Comparison of ENCODE assay signal across 8 cellular contexts in genomic region chr7:152341039-152341913, GRCh38.
DNase-seq lines count a peak whose midpoint lies in the region; ATAC-seq and TF ChIP-seq lines count a peak whose summit lies in the region.

No MANE protein-coding gene starts in this region.

- ATAC-seq in GM21576 (IDR thresholded peaks at IDR 0.05; ENCODE audit: unreplicated experiment) (peak; percentile 51), GM19023 (IDR thresholded peaks at IDR 0.05; ENCODE audit: unreplicated experiment) (no peak)
- ATAC-seq in stimulated activated naive B cell treated with anti-CD40 and anti-IgM and Interleukin-4, amounts not matched to agents 10 μg/mL and 1 μg/mL and 100 μg/mL, for 72 hours (replicated peaks): peak; percentile 71 to 80

- peak overlapping the region; percentile 31 for H3K27ac Mint-ChIP-seq in stimulated activated naive B cell treated with anti-CD40 and anti-IgM and Interleukin-4, amounts not matched to agents 10 μg/mL and 1 μg/mL and 100 μg/mL, for 72 hours

- H3K4me3 ChIP-seq in LNCaP clone FGC (ENCODE audit: low read depth, low read length): no peak overlapping the region
- H3K4me3 ChIP-seq in adipocyte (ENCODE audit: low read length): no peak overlapping the region

- no peaks in the 10 kb centered on the region for H3K27me3 ChIP-seq in adipocyte (replicated peaks; ENCODE audit: control insufficient read depth, insufficient read depth, low read length)

- no peaks in the 10 kb centered on the region for H3K36me3 ChIP-seq in adipocyte (ENCODE audit: control insufficient read depth, insufficient read depth, low read length, severe bottlenecking)

- H3K4me3 Mint-ChIP-seq in stimulated activated naive B cell treated with anti-CD40 and anti-IgM and Interleukin-4, amounts not matched to agents 10 μg/mL and 1 μg/mL and 100 μg/mL, for 72 hours: peak overlapping the region in 1 of 2 donors; percentile 13

- peaks cover 26 to 64% of the 10 kb centered on the region in 2 donors for H3K4me1 Mint-ChIP-seq in stimulated activated naive B cell treated with anti-CD40 and anti-IgM and Interleukin-4, amounts not matched to agents 10 μg/mL and 1 μg/mL and 100 μg/mL, for 72 hours

- H3K27me3 Mint-ChIP-seq in stimulated activated naive B cell treated with anti-CD40 and anti-IgM and Interleukin-4, amounts not matched to agents 10 μg/mL and 1 μg/mL and 100 μg/mL, for 72 hours: no peaks in the 10 kb centered on the region

- no peaks in the 10 kb centered on the region for H3K9me3 ChIP-seq in adipocyte (ENCODE audit: control insufficient read depth, low read length)

- peak overlapping the region; percentile 55 for H3K9ac ChIP-seq in adipocyte (ENCODE audit: low read length)

- DNase-seq in EL: peak; percentile 58
- DNase-seq in LNCaP clone FGC (ENCODE audit: low read depth): no peak
- peak; percentile 67 for DNase-seq in adipocyte (ENCODE audit: low read depth)
- DNase-seq in hepatic stellate cell (ENCODE audit: low spot score): peak; percentile 69
- DNase-seq in stimulated activated naive B cell treated with anti-CD40 and anti-IgM and Interleukin-4, amounts not matched to agents 10 μg/mL and 1 μg/mL and 100 μg/mL, for 72 hours: no peak
- DNase-seq in activated naive CD4-positive, alpha-beta T cell treated with Interleukin-2 at 50 U/mL for 16 hours: no peak

- H3K9me3 Mint-ChIP-seq in stimulated activated naive B cell treated with anti-CD40 and anti-IgM and Interleukin-4, amounts not matched to agents 10 μg/mL and 1 μg/mL and 100 μg/mL, for 72 hours: no peaks in the 10 kb centered on the region

- peaks cover 38% of the 10 kb centered on the region for H3K4me1 ChIP-seq in adipocyte (ENCODE audit: control insufficient read depth, insufficient read depth, low read length)

- H3K36me3 Mint-ChIP-seq in stimulated activated naive B cell treated with anti-CD40 and anti-IgM and Interleukin-4, amounts not matched to agents 10 μg/mL and 1 μg/mL and 100 μg/mL, for 72 hours: peaks cover 10 to 11% of the 10 kb centered on the region in 2 donors

- peak; percentile 63 for TF ChIP-seq CTCF in LNCaP clone FGC (IDR thresholded peaks at IDR 0.05; ENCODE audit: control insufficient read depth, extremely low read depth, insufficient read depth)

Comparison
In these comparisons a context has a peak if more than half of its experiments do, and no peak if none do; other contexts are left out.
1. DNase-seq: peak in EL (single experiment), adipocyte (single experiment) and hepatic stellate cell (single experiment); none in LNCaP clone FGC (single experiment), stimulated activated naive B cell treated with anti-CD40 and anti-IgM and Interleukin-4, amounts not matched to agents 10 μg/mL and 1 μg/mL and 100 μg/mL, for 72 hours (single experiment) and activated naive CD4-positive, alpha-beta T cell treated with Interleukin-2 at 50 U/mL for 16 hours (single experiment).